28 cellular contexts compared by ENCODE assay signal in the genomic region with DNA sequence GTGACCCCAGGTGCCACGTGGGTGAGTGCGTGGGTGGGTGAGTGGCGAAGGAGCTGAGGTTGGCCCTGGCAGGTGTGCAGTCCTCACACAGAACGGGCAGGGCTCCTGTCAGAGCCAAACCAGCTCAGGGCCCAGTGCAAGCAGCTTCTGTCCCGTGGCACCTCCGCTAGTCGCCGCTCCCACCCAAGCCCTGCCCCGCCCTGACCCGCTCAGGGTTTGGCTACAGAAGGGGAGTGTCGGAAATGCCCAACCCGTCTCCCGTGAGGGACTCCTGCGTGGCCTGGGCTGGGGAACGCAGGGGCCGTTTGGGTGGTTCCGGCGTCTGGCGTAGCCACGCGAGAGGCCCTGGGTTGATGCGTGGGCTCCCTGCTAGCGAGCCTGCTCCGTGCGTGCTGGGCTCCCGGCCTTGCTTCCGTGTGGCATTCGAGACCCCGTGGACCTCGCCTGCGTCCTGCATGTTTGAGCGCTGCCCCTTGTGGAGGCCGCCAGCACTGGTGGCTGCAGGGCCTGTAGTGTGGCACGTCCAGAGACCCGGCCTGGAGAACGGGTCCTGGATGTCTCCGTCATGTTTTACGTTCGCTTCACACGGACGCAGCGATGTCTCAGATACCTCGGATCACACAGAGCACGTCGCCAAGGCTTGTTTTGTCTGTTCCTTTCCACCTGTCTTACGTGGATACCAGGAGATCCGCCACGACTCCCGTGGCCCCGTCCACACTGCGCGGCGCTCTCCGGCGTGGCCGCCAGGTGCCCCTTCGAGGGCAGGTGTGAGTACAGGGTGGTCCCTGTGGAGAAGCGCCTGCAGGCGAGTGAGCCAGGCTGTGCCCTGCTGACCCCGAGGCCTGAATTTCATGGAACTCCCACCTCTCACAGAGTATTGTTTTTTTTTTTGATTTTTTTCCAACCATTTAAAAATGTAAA. TPM values are rescaled to one million over a fixed set of nuclear protein-coding genes. Genes with fewer than 3 reads are reported as not detected.
DNase-seq lines count a peak whose midpoint lies in the region; ATAC-seq, FAIRE-seq and TF ChIP-seq lines count a peak whose summit lies in the region.
"Had no signal": no experiment of that assay in that cellular context is flagged by ENCODE, and none has a peak within 500 bp of the region (broad histone marks: within the 10 kb centered on the region; RNA-seq: fewer than 3 reads in every experiment).

No MANE protein-coding gene starts in this region.

- H3K9ac ChIP-seq in HepG2 (ENCODE audit: insufficient read depth, low read depth, low read length): no peak overlapping the region
- H3K9ac ChIP-seq: parathyroid adenoma had no signal

- H3K27ac ChIP-seq in HepG2 (ENCODE audit: extremely low read length, insufficient read depth, low read length) (no peak overlapping the region), right lobe of liver (no peak overlapping the region), RWPE1 (peak overlapping the region; percentile 96)
- H3K27ac ChIP-seq: parathyroid adenoma had no signal

- peak; percentile 24; the same call in 1 of the 2 replicates for TF ChIP-seq CTCF in HepG2 (CRISPR knock-in tag; IDR thresholded peaks at IDR 0.05)
- no peak for TF ChIP-seq CTCF in right lobe of liver (IDR thresholded peaks at IDR 0.05)
- no peak for TF ChIP-seq CTCF in RWPE1 (conservative IDR thresholded peaks at IDR 0.05; ENCODE audit: low read depth)
- no peak for TF ChIP-seq CTCF in endothelial cell (IDR thresholded peaks at IDR 0.05; ENCODE audit: unreplicated experiment)
- peak; percentile 41 for TF ChIP-seq CTCF in type B pancreatic cell (conservative IDR thresholded peaks at IDR 0.05)
- no peak for TF ChIP-seq CTCF in nephron progenitor cell (IDR thresholded peaks at IDR 0.05)

- H3K4me1 Mint-ChIP-seq in endothelial cell (ENCODE audit: unreplicated experiment) (no peaks in the 10 kb centered on the region), type B pancreatic cell (ENCODE audit: unreplicated experiment) (no peaks in the 10 kb centered on the region), nephron progenitor cell (peaks cover 20% of the 10 kb centered on the region)
- H3K4me1 Mint-ChIP-seq: activated B cell treated with CpG ODN at 0.5 μM for 24 hours; activated naive CD8-positive, alpha-beta T cell treated with anti-CD3 and anti-CD28 coated beads, Interleukin-2, amount 10 ng/mL, durations not matched to agents 7 days and 5 days had no signal

- H3K4me2 ChIP-seq in HepG2 (ENCODE audit: low read depth, low read length): no peak overlapping the region

- H3K36me3 ChIP-seq in HepG2 (replicated peaks in 1 of 2; ENCODE audit: control insufficient read depth in 1 of 2, insufficient read depth in 2 of 2, low read length in 2 of 2) (peaks cover 13 to 19% of the 10 kb centered on the region in 2 experiments; a peak in 4 of 5 replicates), right lobe of liver (no peaks in the 10 kb centered on the region)

- H3K36me3 Mint-ChIP-seq in endothelial cell (ENCODE audit: low read depth, unreplicated experiment) (peaks cover 3% of the 10 kb centered on the region), type B pancreatic cell (no peaks in the 10 kb centered on the region), nephron progenitor cell (ENCODE audit: low read depth) (peaks cover 12% of the 10 kb centered on the region)

- no peak for TF ChIP-seq POLR2A in HepG2 (IDR thresholded peaks at IDR 0.05; ENCODE audit: insufficient read depth in 1 of 2, low read depth in 2 of 2, low read length in 2 of 2)
- TF ChIP-seq POLR2A in right lobe of liver (IDR thresholded peaks at IDR 0.05): no peak

- no peaks in the 10 kb centered on the region for H3K9me3 Mint-ChIP-seq in endothelial cell (ENCODE audit: unreplicated experiment)
- H3K9me3 Mint-ChIP-seq in type B pancreatic cell: no peaks in the 10 kb centered on the region
- H3K9me3 Mint-ChIP-seq in nephron progenitor cell: no peaks in the 10 kb centered on the region
- H3K9me3 Mint-ChIP-seq: activated B cell treated with CpG ODN at 0.5 μM for 24 hours; activated naive CD8-positive, alpha-beta T cell treated with anti-CD3 and anti-CD28 coated beads, Interleukin-2, amount 10 ng/mL, durations not matched to agents 7 days and 5 days; activated T-helper 2 cell treated with anti-CD3 and anti-CD28 coated beads, Interferon-gamma antibody, Interleukin-2, Interleukin-4, amounts not matched to agents 10 μg/mL and 5 μg/mL and 100 μg/mL, durations not matched to agents 14 hours and 24 hours and 36 hours; naive thymus-derived CD8-positive, alpha-beta T cell had no signal

- no peak overlapping the region for H2AFZ ChIP-seq in HepG2 (ENCODE audit: low read length)
- H2AFZ ChIP-seq: parathyroid adenoma had no signal

- H3K27me3 Mint-ChIP-seq in endothelial cell (ENCODE audit: unreplicated experiment): peaks cover 4% of the 10 kb centered on the region
- no peaks in the 10 kb centered on the region for H3K27me3 Mint-ChIP-seq in type B pancreatic cell
- no peaks in the 10 kb centered on the region for H3K27me3 Mint-ChIP-seq in nephron progenitor cell (ENCODE audit: low read depth, poor library complexity)
- H3K27me3 Mint-ChIP-seq: activated B cell treated with CpG ODN at 0.5 μM for 24 hours; activated naive CD8-positive, alpha-beta T cell treated with anti-CD3 and anti-CD28 coated beads, Interleukin-2, amount 10 ng/mL, durations not matched to agents 7 days and 5 days; naive thymus-derived CD8-positive, alpha-beta T cell had no signal

- in situ Hi-C loops in HepG2 (cut with HindIII; ENCODE audit: extremely low pct_ligation_motif_present, low pct_unique_long_range_greater_than_20kb): no loop called here

- H3K27me3 ChIP-seq in HepG2 (ENCODE audit: control insufficient read depth in 1 of 2, insufficient read depth in 2 of 2, low read length in 2 of 2) (no peaks in the 10 kb centered on the region), right lobe of liver (no peaks in the 10 kb centered on the region)

- no peaks in the 10 kb centered on the region for H3K9me3 ChIP-seq in HepG2 (ENCODE audit: low read length)
- H3K9me3 ChIP-seq in right lobe of liver: no peaks in the 10 kb centered on the region

- CTCF ChIA-PET in HepG2 (lab: Yijun Ruan, JAX; ENCODE audit: low intra/inter-chr PET ratio, low total read pairs): no interaction called here
- CTCF ChIA-PET in RWPE1 (lab: Yijun Ruan, JAX): interaction anchor here (0.5 to 1.0 kb wide), 2 partner anchors 11 to 116 kb away, joined by 3 to 4 read pairs; no protein-coding TSS in a partner anchor

- TF ChIP-seq RAD21 in HepG2 (CRISPR knock-in tag; IDR thresholded peaks at IDR 0.05): no peak

- DNase-seq in HepG2 (ENCODE audit: low spot score) (no peak), right lobe of liver (no peak), RWPE1 (ENCODE audit: low spot score) (no peak), endothelial cell (ENCODE audit: low spot score) (no peak), type B pancreatic cell (ENCODE audit: extremely low spot score, unreplicated experiment) (no peak), HUDEP-2 (lab: John Stamatoyannopoulos, UW; ENCODE audit: unreplicated experiment in 76 of 76) (no peak), nephron progenitor cell (no peak), AG08395 (ENCODE audit: low spot score) (no peak)
- DNase-seq: activated B cell treated with CpG ODN at 0.5 μM for 24 hours; activated CD8-positive, alpha-beta memory T cell treated with anti-CD3 and anti-CD28 coated beads, Interleukin-2, amount 50 U/mL, for 4 hours; activated naive CD8-positive, alpha-beta T cell treated with anti-CD3 and anti-CD28 coated beads, Interleukin-2, amount 10 ng/mL, durations not matched to agents 7 days and 5 days; C1 segment of cervical spinal cord; head of caudate nucleus; MM.1S; naive thymus-derived CD8-positive, alpha-beta T cell; NCI-H1417 treated with DMSO at 0.1 percent for 48 hours; NCI-H446 treated with DMSO at 0.1 percent for 48 hours; T-helper 9 cell had no signal

- TF ChIP-seq EP300 in HepG2 (IDR thresholded peaks at IDR 0.05; ENCODE audit: low read depth in 2 of 2, low read length in 2 of 2): no peak
- no peak for TF ChIP-seq EP300 in HepG2 (CRISPR knock-in tag; IDR thresholded peaks at IDR 0.05; ENCODE audit: borderline replicate concordance)

- H3K4me1 ChIP-seq in HepG2 (ENCODE audit: insufficient read depth, low read length) (peaks cover 36% of the 10 kb centered on the region), right lobe of liver (peaks cover 0 to 32% (median 11%) of the 10 kb centered on the region in 4 donors)
- H3K4me1 ChIP-seq: parathyroid adenoma had no signal

- WGBS in HepG2 (ENCODE audit: low lambda C conversion rate): 96% methylated on average over 45 of the region's 60 CpGs
- 92% methylated on average over 20 of the region's 60 CpGs for WGBS in right lobe of liver (ENCODE audit: insufficient coverage, low coverage, low lambda C conversion rate, missing lambda C conversion rate)

- FAIRE-seq in HepG2 (lab: Jason Lieb, UNC): no peak
- FAIRE-seq: A204.1, colon had no signal

- no TSS peak for BruUV-seq in HepG2 (replicated peaks; lab: Mats Ljungman, UMichigan)

- POLR2A ChIA-PET in HepG2 (lab: Yijun Ruan, JAX) (interaction anchor here (1.3 kb wide), 1 partner anchor 183 kb away, joined by 3 read pairs; the partner anchor contains the start of gene ANTKMT), RWPE1 (lab: Yijun Ruan, JAX; ENCODE audit: low non-redundant PET) (no interaction called here)

- peaks cover 5% of the 10 kb centered on the region; the same call in 1 of the 2 replicates for H4K20me1 ChIP-seq in HepG2 (ENCODE audit: insufficient read depth, low read length)

- peaks cover 61% of the 10 kb centered on the region for H3K79me2 ChIP-seq in HepG2 (ENCODE audit: insufficient read depth, low read length)

- intact Hi-C loops in HepG2 (cut with micrococcal nuclease; ENCODE audit: unreplicated experiment) (no loop called here), right lobe of liver (cut with DNase I) (no loop called here)

- H3K27ac Mint-ChIP-seq in endothelial cell (ENCODE audit: unreplicated experiment): no peak overlapping the region
- H3K27ac Mint-ChIP-seq in type B pancreatic cell: no peak overlapping the region
- H3K27ac Mint-ChIP-seq in nephron progenitor cell: no peak overlapping the region
- H3K27ac Mint-ChIP-seq: activated B cell treated with CpG ODN at 0.5 μM for 24 hours; activated naive CD8-positive, alpha-beta T cell treated with anti-CD3 and anti-CD28 coated beads, Interleukin-2, amount 10 ng/mL, durations not matched to agents 7 days and 5 days; activated T-helper 2 cell treated with anti-CD3 and anti-CD28 coated beads, Interferon-gamma antibody, Interleukin-2, Interleukin-4, amounts not matched to agents 10 μg/mL and 5 μg/mL and 100 μg/mL, durations not matched to agents 14 hours and 24 hours and 36 hours; naive thymus-derived CD8-positive, alpha-beta T cell had no signal

- H3K4me3 ChIP-seq in HepG2 (replicated peaks in 1 of 3; ENCODE audit: insufficient read depth in 1 of 3, low read depth in 2 of 3, low read length in 3 of 3) (no peak overlapping the region), right lobe of liver (no peak overlapping the region)

- ATAC-seq in HepG2 (no peak), right lobe of liver (no peak)
- ATAC-seq: left lobe of liver; naive thymus-derived CD8-positive, alpha-beta T cell; sciatic nerve had no signal

- H3K4me3 Mint-ChIP-seq in endothelial cell (ENCODE audit: unreplicated experiment) (peak overlapping the region; percentile 31), type B pancreatic cell (no peak overlapping the region), nephron progenitor cell (no peak overlapping the region)
- H3K4me3 Mint-ChIP-seq: activated B cell treated with CpG ODN at 0.5 μM for 24 hours; activated naive CD8-positive, alpha-beta T cell treated with anti-CD3 and anti-CD28 coated beads, Interleukin-2, amount 10 ng/mL, durations not matched to agents 7 days and 5 days; naive thymus-derived CD8-positive, alpha-beta T cell had no signal

RNA-seq across cellular contexts. Expression of gene CAPN15, which starts 10.2 kb away (rescaled TPM):
- total RNA-seq in HepG2 (2016; rRNA removed; fragmentation: Illumina TruSeq; extraction: Trizol) (15.0 and 24.5 TPM in 2 replicates), right lobe of liver (10 to 100 TPM; 17.3 to 34.3 (median 23.3) TPM), endothelial cell (ENCODE audit: unreplicated experiment) (49.0 TPM), type B pancreatic cell (ENCODE audit: low replicate concordance) (50.1 and 52.3 TPM in 2 replicates)
- total RNA-seq in HepG2 (2016; cell fraction: cytosol; rRNA removed; fragmentation: Illumina TruSeq; extraction: Trizol; ENCODE audit: low read depth): 4.2 and 4.4 TPM in 2 replicates
- 12.6 and 24.1 TPM in 2 replicates for total RNA-seq in HepG2 (2016; cell fraction: insoluble cytoplasmic fraction; rRNA removed; fragmentation: Illumina TruSeq; extraction: Trizol)
- 16.3 and 16.4 TPM in 2 replicates for total RNA-seq in HepG2 (2016; cell fraction: membrane; rRNA removed; fragmentation: Illumina TruSeq; extraction: Trizol)
- total RNA-seq in HepG2 (2016; cell fraction: nucleus; rRNA removed; fragmentation: Illumina TruSeq; extraction: Trizol): 14.9 and 20.4 TPM in 2 replicates
- 14.9 and 22.2 TPM in 2 replicates for polyA plus RNA-seq in HepG2 (2011; rRNA removed)
- 11.3 and 22.6 TPM in 2 replicates for polyA plus RNA-seq in HepG2 (2011; cell fraction: cytosol; rRNA removed)
- 103 and 145 TPM in 2 replicates for polyA plus RNA-seq in HepG2 (2011; cell fraction: nucleus; rRNA removed)
- polyA plus RNA-seq in HepG2 (2012): 17.6 and 19.5 TPM in 2 replicates
- polyA plus RNA-seq in HepG2 (2016; cell fraction: cytosol; fragmentation: Illumina TruSeq; extraction: Trizol; ENCODE audit: low read depth): 5.8 and 6.0 TPM in 2 replicates
- polyA plus RNA-seq in HepG2 (2016; cell fraction: insoluble cytoplasmic fraction; fragmentation: Illumina TruSeq; extraction: Trizol; ENCODE audit: low read depth): 20.7 and 26.7 TPM in 2 replicates
- 16.3 and 19.3 TPM in 2 replicates for polyA plus RNA-seq in HepG2 (2016; cell fraction: membrane; fragmentation: Illumina TruSeq; extraction: Trizol; ENCODE audit: low read depth)
- polyA plus RNA-seq in HepG2 (2016; cell fraction: nucleus; fragmentation: Illumina TruSeq; extraction: Trizol; ENCODE audit: insufficient read depth, low read depth): 67.7 and 68.0 TPM in 2 replicates
- polyA minus RNA-seq in HepG2 (2011; rRNA and poly(A)+ RNA removed; ENCODE audit: low replicate concordance): 22.1 and 60.1 TPM in 2 replicates
- 39.5 and 41.1 TPM in 2 replicates for polyA minus RNA-seq in HepG2 (2011; cell fraction: cytosol; rRNA and poly(A)+ RNA removed)
- 16.0 and 18.4 TPM in 2 replicates for polyA minus RNA-seq in HepG2 (2011; cell fraction: nucleus; rRNA and poly(A)+ RNA removed)

RNA-seq across cellular contexts. Expression of gene PRR35, which starts 22.5 kb away (rescaled TPM):
- 0.07 TPM in 1 of 2 replicates, not detected in the other for total RNA-seq in HepG2 (2016; rRNA removed; fragmentation: Illumina TruSeq; extraction: Trizol)
- total RNA-seq in HepG2 (2016; cell fraction: cytosol; rRNA removed; fragmentation: Illumina TruSeq; extraction: Trizol; ENCODE audit: low read depth): not detected in 2 replicates
- not detected in 2 replicates for total RNA-seq in HepG2 (2016; cell fraction: insoluble cytoplasmic fraction; rRNA removed; fragmentation: Illumina TruSeq; extraction: Trizol)
- not detected in 2 replicates for total RNA-seq in HepG2 (2016; cell fraction: membrane; rRNA removed; fragmentation: Illumina TruSeq; extraction: Trizol)
- not detected in 2 replicates for total RNA-seq in HepG2 (2016; cell fraction: nucleus; rRNA removed; fragmentation: Illumina TruSeq; extraction: Trizol)
- polyA plus RNA-seq in HepG2 (2011; rRNA removed): 0.16 and 0.38 TPM in 2 replicates
- 0.23 and 0.28 TPM in 2 replicates for polyA plus RNA-seq in HepG2 (2011; cell fraction: cytosol; rRNA removed)
- polyA plus RNA-seq in HepG2 (2011; cell fraction: nucleus; rRNA removed): 0.81 and 1.2 TPM in 2 replicates
- 0.63 and 0.74 TPM in 2 replicates for polyA plus RNA-seq in HepG2 (2012)
- polyA plus RNA-seq in HepG2 (2016; cell fraction: cytosol; fragmentation: Illumina TruSeq; extraction: Trizol; ENCODE audit: low read depth): not detected in 2 replicates
- not detected in 2 replicates for polyA plus RNA-seq in HepG2 (2016; cell fraction: insoluble cytoplasmic fraction; fragmentation: Illumina TruSeq; extraction: Trizol; ENCODE audit: low read depth)
- not detected in 2 replicates for polyA plus RNA-seq in HepG2 (2016; cell fraction: membrane; fragmentation: Illumina TruSeq; extraction: Trizol; ENCODE audit: low read depth)
- not detected in 2 replicates for polyA plus RNA-seq in HepG2 (2016; cell fraction: nucleus; fragmentation: Illumina TruSeq; extraction: Trizol; ENCODE audit: insufficient read depth, low read depth)
- polyA minus RNA-seq in HepG2 (2011; rRNA and poly(A)+ RNA removed; ENCODE audit: low replicate concordance): 0.12 TPM in 1 of 2 replicates, not detected in the other
- polyA minus RNA-seq in HepG2 (2011; cell fraction: cytosol; rRNA and poly(A)+ RNA removed): 0.35 and 0.40 TPM in 2 replicates
- not detected in 2 replicates for polyA minus RNA-seq in HepG2 (2011; cell fraction: nucleus; rRNA and poly(A)+ RNA removed)
- not detected for total RNA-seq in right lobe of liver
- total RNA-seq in endothelial cell (ENCODE audit: unreplicated experiment): not detected
- total RNA-seq in type B pancreatic cell (ENCODE audit: low replicate concordance): 0.12 TPM in 2 replicates
- total RNA-seq: activated B cell treated with CpG ODN at 0.5 μM for 24 hours; activated naive CD8-positive, alpha-beta T cell treated with anti-CD3 and anti-CD28 coated beads, Interleukin-2, amount 10 ng/mL, durations not matched to agents 7 days and 5 days; activated T-helper 2 cell treated with anti-CD3 and anti-CD28 coated beads, Interferon-gamma antibody, Interleukin-2, Interleukin-4, amounts not matched to agents 10 μg/mL and 5 μg/mL and 100 μg/mL, durations not matched to agents 14 hours and 24 hours and 36 hours; left lobe of liver; mesenteric fat pad; naive thymus-derived CD8-positive, alpha-beta T cell; RPMI7951; sciatic nerve; subcutaneous adipose tissue; ureter had no signal
- polyA plus RNA-seq: naive thymus-derived CD8-positive, alpha-beta T cell had no signal

RNA-seq across cellular contexts. Expression of gene NHLRC4, which starts 29.1 kb away (rescaled TPM):
- total RNA-seq in HepG2 (2016; rRNA removed; fragmentation: Illumina TruSeq; extraction: Trizol) (0.40 and 0.48 TPM in 2 replicates), right lobe of liver (under 1 TPM in 5 of 6 experiments, not detected in 1; 0.12 to 0.33 (median 0.28) TPM), endothelial cell (ENCODE audit: unreplicated experiment) (0.69 TPM), type B pancreatic cell (ENCODE audit: low replicate concordance) (0.52 and 1.4 TPM in 2 replicates)
- total RNA-seq in HepG2 (2016; cell fraction: cytosol; rRNA removed; fragmentation: Illumina TruSeq; extraction: Trizol; ENCODE audit: low read depth): not detected in 2 replicates
- total RNA-seq in HepG2 (2016; cell fraction: insoluble cytoplasmic fraction; rRNA removed; fragmentation: Illumina TruSeq; extraction: Trizol): 0.33 and 0.45 TPM in 2 replicates
- 0.10 and 0.22 TPM in 2 replicates for total RNA-seq in HepG2 (2016; cell fraction: membrane; rRNA removed; fragmentation: Illumina TruSeq; extraction: Trizol)
- total RNA-seq in HepG2 (2016; cell fraction: nucleus; rRNA removed; fragmentation: Illumina TruSeq; extraction: Trizol): 0.22 TPM in 1 of 2 replicates, not detected in the other
- polyA plus RNA-seq in HepG2 (2011; rRNA removed): 0.59 and 1.1 TPM in 2 replicates
- 0.71 and 1.2 TPM in 2 replicates for polyA plus RNA-seq in HepG2 (2011; cell fraction: cytosol; rRNA removed)
- polyA plus RNA-seq in HepG2 (2011; cell fraction: nucleus; rRNA removed): 1.3 and 1.7 TPM in 2 replicates
- 1.4 and 1.5 TPM in 2 replicates for polyA plus RNA-seq in HepG2 (2012)
- polyA plus RNA-seq in HepG2 (2016; cell fraction: cytosol; fragmentation: Illumina TruSeq; extraction: Trizol; ENCODE audit: low read depth): 0.09 TPM in 1 of 2 replicates, not detected in the other
- polyA plus RNA-seq in HepG2 (2016; cell fraction: insoluble cytoplasmic fraction; fragmentation: Illumina TruSeq; extraction: Trizol; ENCODE audit: low read depth): 0.26 TPM in 2 replicates
- not detected in 2 replicates for polyA plus RNA-seq in HepG2 (2016; cell fraction: membrane; fragmentation: Illumina TruSeq; extraction: Trizol; ENCODE audit: low read depth)
- polyA plus RNA-seq in HepG2 (2016; cell fraction: nucleus; fragmentation: Illumina TruSeq; extraction: Trizol; ENCODE audit: insufficient read depth, low read depth): not detected in 2 replicates
- 1.4 TPM in 1 of 2 replicates, not detected in the other for polyA minus RNA-seq in HepG2 (2011; rRNA and poly(A)+ RNA removed; ENCODE audit: low replicate concordance)
- polyA minus RNA-seq in HepG2 (2011; cell fraction: cytosol; rRNA and poly(A)+ RNA removed): 0.40 and 0.88 TPM in 2 replicates
- 0.13 and 0.25 TPM in 2 replicates for polyA minus RNA-seq in HepG2 (2011; cell fraction: nucleus; rRNA and poly(A)+ RNA removed)

RNA-seq across cellular contexts. Expression of gene PIGQ, which starts 32.1 kb away (rescaled TPM):
- total RNA-seq in HepG2 (2016; rRNA removed; fragmentation: Illumina TruSeq; extraction: Trizol) (8.4 and 19.7 TPM in 2 replicates), right lobe of liver (10 to 100 TPM; 19.5 to 32.0 (median 27.8) TPM), endothelial cell (ENCODE audit: unreplicated experiment) (38.4 TPM), type B pancreatic cell (ENCODE audit: low replicate concordance) (58.2 and 83.5 TPM in 2 replicates)
- 7.5 and 10.0 TPM in 2 replicates for total RNA-seq in HepG2 (2016; cell fraction: cytosol; rRNA removed; fragmentation: Illumina TruSeq; extraction: Trizol; ENCODE audit: low read depth)
- total RNA-seq in HepG2 (2016; cell fraction: insoluble cytoplasmic fraction; rRNA removed; fragmentation: Illumina TruSeq; extraction: Trizol): 7.4 and 18.9 TPM in 2 replicates
- 13.0 and 18.2 TPM in 2 replicates for total RNA-seq in HepG2 (2016; cell fraction: membrane; rRNA removed; fragmentation: Illumina TruSeq; extraction: Trizol)
- total RNA-seq in HepG2 (2016; cell fraction: nucleus; rRNA removed; fragmentation: Illumina TruSeq; extraction: Trizol): 16.8 and 19.0 TPM in 2 replicates
- polyA plus RNA-seq in HepG2 (2011; rRNA removed): 7.7 and 13.6 TPM in 2 replicates
- 7.2 and 11.6 TPM in 2 replicates for polyA plus RNA-seq in HepG2 (2011; cell fraction: cytosol; rRNA removed)
- 70.8 and 80.2 TPM in 2 replicates for polyA plus RNA-seq in HepG2 (2011; cell fraction: nucleus; rRNA removed)
- 6.7 and 8.5 TPM in 2 replicates for polyA plus RNA-seq in HepG2 (2012)
- polyA plus RNA-seq in HepG2 (2016; cell fraction: cytosol; fragmentation: Illumina TruSeq; extraction: Trizol; ENCODE audit: low read depth): 6.3 and 7.2 TPM in 2 replicates
- 6.9 and 8.3 TPM in 2 replicates for polyA plus RNA-seq in HepG2 (2016; cell fraction: insoluble cytoplasmic fraction; fragmentation: Illumina TruSeq; extraction: Trizol; ENCODE audit: low read depth)
- polyA plus RNA-seq in HepG2 (2016; cell fraction: membrane; fragmentation: Illumina TruSeq; extraction: Trizol; ENCODE audit: low read depth): 10.4 and 10.8 TPM in 2 replicates
- polyA plus RNA-seq in HepG2 (2016; cell fraction: nucleus; fragmentation: Illumina TruSeq; extraction: Trizol; ENCODE audit: insufficient read depth, low read depth): 31.7 and 36.7 TPM in 2 replicates
- 38.0 and 89.1 TPM in 2 replicates for polyA minus RNA-seq in HepG2 (2011; rRNA and poly(A)+ RNA removed; ENCODE audit: low replicate concordance)
- 8.1 and 11.1 TPM in 2 replicates for polyA minus RNA-seq in HepG2 (2011; cell fraction: cytosol; rRNA and poly(A)+ RNA removed)
- polyA minus RNA-seq in HepG2 (2011; cell fraction: nucleus; rRNA and poly(A)+ RNA removed): 13.6 and 14.0 TPM in 2 replicates

RNA-seq across cellular contexts. Expression of gene RAB40C, which starts 52.2 kb away (rescaled TPM):
- 8.2 and 11.5 TPM in 2 replicates for total RNA-seq in HepG2 (2016; rRNA removed; fragmentation: Illumina TruSeq; extraction: Trizol)
- 3.9 TPM in 2 replicates for total RNA-seq in HepG2 (2016; cell fraction: cytosol; rRNA removed; fragmentation: Illumina TruSeq; extraction: Trizol; ENCODE audit: low read depth)
- 7.7 and 10.5 TPM in 2 replicates for total RNA-seq in HepG2 (2016; cell fraction: insoluble cytoplasmic fraction; rRNA removed; fragmentation: Illumina TruSeq; extraction: Trizol)
- total RNA-seq in HepG2 (2016; cell fraction: membrane; rRNA removed; fragmentation: Illumina TruSeq; extraction: Trizol): 9.2 and 9.7 TPM in 2 replicates
- 6.0 and 7.3 TPM in 2 replicates for total RNA-seq in HepG2 (2016; cell fraction: nucleus; rRNA removed; fragmentation: Illumina TruSeq; extraction: Trizol)
- 7.7 and 10.6 TPM in 2 replicates for polyA plus RNA-seq in HepG2 (2011; rRNA removed)
- polyA plus RNA-seq in HepG2 (2011; cell fraction: cytosol; rRNA removed): 6.0 and 10.4 TPM in 2 replicates
- 25.9 TPM in 2 replicates for polyA plus RNA-seq in HepG2 (2011; cell fraction: nucleus; rRNA removed)
- polyA plus RNA-seq in HepG2 (2012): 7.0 and 9.0 TPM in 2 replicates
- 2.5 and 2.9 TPM in 2 replicates for polyA plus RNA-seq in HepG2 (2016; cell fraction: cytosol; fragmentation: Illumina TruSeq; extraction: Trizol; ENCODE audit: low read depth)
- 8.9 and 11.2 TPM in 2 replicates for polyA plus RNA-seq in HepG2 (2016; cell fraction: insoluble cytoplasmic fraction; fragmentation: Illumina TruSeq; extraction: Trizol; ENCODE audit: low read depth)
- 6.5 and 6.8 TPM in 2 replicates for polyA plus RNA-seq in HepG2 (2016; cell fraction: membrane; fragmentation: Illumina TruSeq; extraction: Trizol; ENCODE audit: low read depth)
- 20.2 and 22.4 TPM in 2 replicates for polyA plus RNA-seq in HepG2 (2016; cell fraction: nucleus; fragmentation: Illumina TruSeq; extraction: Trizol; ENCODE audit: insufficient read depth, low read depth)
- polyA minus RNA-seq in HepG2 (2011; rRNA and poly(A)+ RNA removed; ENCODE audit: low replicate concordance): 15.3 and 16.9 TPM in 2 replicates
- polyA minus RNA-seq in HepG2 (2011; cell fraction: cytosol; rRNA and poly(A)+ RNA removed): 5.5 and 7.3 TPM in 2 replicates
- polyA minus RNA-seq in HepG2 (2011; cell fraction: nucleus; rRNA and poly(A)+ RNA removed): 3.4 and 4.0 TPM in 2 replicates
- total RNA-seq in right lobe of liver: 10 to 100 TPM in 5 of 6 experiments, 1 to 10 TPM in 1; 10.0 to 14.1 (median 12.0) TPM
- total RNA-seq in endothelial cell (ENCODE audit: unreplicated experiment): 18.5 TPM
- total RNA-seq in type B pancreatic cell (ENCODE audit: low replicate concordance): 21.4 and 26.5 TPM in 2 replicates

Comparison
In these comparisons a context has a peak if more than half of its experiments do, and no peak if none do; other contexts are left out.
1. CTCF ChIP-seq: peak in HepG2 (single experiment) and type B pancreatic cell (single experiment); none in right lobe of liver (0 of 4), RWPE1 (single experiment), endothelial cell (single experiment) and nephron progenitor cell (single experiment).